8 cellular contexts compared by ENCODE assay signal in the genomic region with DNA sequence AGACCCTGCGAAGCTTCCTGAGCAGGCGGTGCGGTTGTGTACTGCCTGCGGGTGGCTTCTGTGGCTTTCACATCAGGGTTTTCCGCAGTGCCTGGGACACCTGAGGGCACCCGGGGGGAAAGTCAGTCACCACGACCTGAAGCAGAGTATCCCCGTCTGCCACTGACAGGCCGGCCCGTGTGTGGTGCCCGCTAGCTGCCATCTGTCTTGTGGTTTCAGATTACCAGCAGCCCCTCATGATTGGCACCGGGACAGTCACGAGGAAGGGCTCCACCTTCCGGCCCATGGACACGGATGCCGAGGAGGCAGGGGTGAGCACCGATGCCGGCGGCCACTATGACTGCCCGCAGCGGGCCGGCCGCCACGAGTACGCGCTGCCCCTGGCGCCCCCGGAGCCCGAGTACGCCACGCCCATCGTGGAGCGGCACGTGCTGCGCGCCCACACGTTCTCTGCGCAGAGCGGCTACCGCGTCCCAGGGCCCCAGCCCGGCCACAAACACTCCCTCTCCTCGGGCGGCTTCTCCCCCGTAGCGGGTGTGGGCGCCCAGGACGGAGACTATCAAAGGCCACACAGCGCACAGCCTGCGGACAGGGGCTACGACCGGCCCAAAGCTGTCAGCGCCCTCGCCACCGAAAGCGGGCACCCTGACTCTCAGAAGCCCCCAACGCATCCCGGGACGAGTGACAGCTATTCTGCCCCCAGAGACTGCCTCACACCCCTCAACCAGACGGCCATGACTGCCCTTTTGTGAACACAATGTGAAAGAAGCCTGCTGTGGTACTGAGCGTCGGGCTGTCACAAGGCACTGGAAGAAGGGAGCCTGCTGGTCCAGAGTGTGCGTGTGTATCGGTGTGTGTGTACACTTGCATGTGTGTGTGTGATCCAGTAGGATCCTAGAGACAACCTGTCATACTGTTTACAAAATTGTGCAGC. TPM values are rescaled to one million over a fixed set of nuclear protein-coding genes. Genes with fewer than 3 reads are reported as not detected.
DNase-seq lines count a peak whose midpoint lies in the region; ATAC-seq lines count a peak whose summit lies in the region.

No MANE protein-coding gene starts in this region.

- DNase-seq in activated CD4-positive, alpha-beta T cell treated with anti-CD3 and anti-CD28 coated beads, Interleukin-2, amount 50 U/mL, for 48 hours = peak; percentile 34 to 36
- peak; percentile 16 to 45 (median 37) for DNase-seq in effector memory CD4-positive, alpha-beta T cell
- DNase-seq in stimulated activated naive CD4-positive, alpha-beta T cell treated with Interleukin-2 at 50 U/mL for 16 hours (lab: John Stamatoyannopoulos, UW) = peak; percentile 33
- DNase-seq in SHP77 treated with DMSO at 0.1 percent for 48 hours (lab: John Stamatoyannopoulos, UW) = no peak
- no peak for DNase-seq in GDM1 (lab: John Stamatoyannopoulos, UW)

- H3K27me3 ChIP-seq in effector memory CD4-positive, alpha-beta T cell (replicated peaks; ENCODE audit: control insufficient read depth, insufficient read depth, low read length, poor library complexity, severe bottlenecking) = no peaks in the 10 kb centered on the region
- no peaks in the 10 kb centered on the region for H3K27me3 ChIP-seq in mononuclear cell (ENCODE audit: insufficient read depth, low read length)

- peaks cover 10% of the 10 kb centered on the region for H3K4me1 ChIP-seq in effector memory CD4-positive, alpha-beta T cell (ENCODE audit: control insufficient read depth, insufficient read depth, low read length, poor library complexity, severe bottlenecking)
- peaks cover 29% of the 10 kb centered on the region for H3K4me1 ChIP-seq in mononuclear cell (ENCODE audit: insufficient read depth, low read length)

- H3K27ac ChIP-seq in effector memory CD4-positive, alpha-beta T cell (ENCODE audit: insufficient read depth, low read length, poor library complexity, severe bottlenecking) = peak overlapping the region; percentile 51

- H3K4me3 ChIP-seq in effector memory CD4-positive, alpha-beta T cell (ENCODE audit: insufficient read depth, low read depth, low read length, poor library complexity, severe bottlenecking) = peak overlapping the region; percentile 71
- peak overlapping the region; percentile 36 for H3K4me3 ChIP-seq in mononuclear cell (ENCODE audit: low read length)

- no peaks in the 10 kb centered on the region for H3K36me3 ChIP-seq in effector memory CD4-positive, alpha-beta T cell (ENCODE audit: control insufficient read depth, insufficient read depth, low read length)

- ATAC-seq in GM18868 (IDR thresholded peaks at IDR 0.05; ENCODE audit: unreplicated experiment) (peak; percentile 52), HG03432 (IDR thresholded peaks at IDR 0.05; ENCODE audit: unreplicated experiment) (peak; percentile 64)

- no peaks in the 10 kb centered on the region for H3K9me3 ChIP-seq in effector memory CD4-positive, alpha-beta T cell (ENCODE audit: control insufficient read depth, low read length)
- no peaks in the 10 kb centered on the region for H3K9me3 ChIP-seq in mononuclear cell (ENCODE audit: low read depth, low read length)

RNA-seq across cellular contexts. Expression of gene GOPC, which starts 54.4 kb away (rescaled TPM):
- total RNA-seq in mononuclear cell = 8.6 TPM

Comparison
In these comparisons a context has a peak if more than half of its experiments do, and no peak if none do; other contexts are left out.
1. DNase-seq: peak in activated CD4-positive, alpha-beta T cell treated with anti-CD3 and anti-CD28 coated beads, Interleukin-2, amount 50 U/mL, for 48 hours (2 of 2), effector memory CD4-positive, alpha-beta T cell (3 of 3) and stimulated activated naive CD4-positive, alpha-beta T cell treated with Interleukin-2 at 50 U/mL for 16 hours (single experiment); none in SHP77 treated with DMSO at 0.1 percent for 48 hours (single experiment) and GDM1 (single experiment).